27 cellular contexts compared by ENCODE assay signal in genomic region chr6:167948716-167949115, GRCh38. TPM values are rescaled to one million over a fixed set of nuclear protein-coding genes. Genes with fewer than 3 reads are reported as not detected.
"Had no signal": no experiment of that assay in that cellular context is flagged by ENCODE, and none has a peak within 500 bp of the region (broad histone marks: within the 10 kb centered on the region; RNA-seq: fewer than 3 reads in every experiment).

No MANE protein-coding gene starts in this region.

- H2AFZ ChIP-seq: hepatocyte had no signal

- ATAC-seq: activated naive CD4-positive, alpha-beta T cell treated with anti-CD3 and anti-CD28 coated beads, Interleukin-2, amount 50 U/mL, for 72 hours; activated T-helper 17 cell treated with anti-CD3 and anti-CD28 coated beads, Interleukin-2, amount 50 U/mL, for 72 hours; left lobe of liver had no signal

- H3K9me3 Mint-ChIP-seq: activated naive CD4-positive, alpha-beta T cell treated with anti-CD3 and anti-CD28 coated beads, Interleukin-2, amount 50 U/mL, for 72 hours; activated T-cell treated with anti-CD3 and anti-CD28 coated beads, Interleukin-2, amount 50 U/mL, for 24 hours; activated T-helper 17 cell treated with anti-CD3 and anti-CD28 coated beads, Interleukin-2, amount 50 U/mL, for 72 hours; immature natural killer cell; nephron; type B pancreatic cell had no signal

- H3K4me3 ChIP-seq: breast epithelium, hepatocyte, lung, sigmoid colon, spleen, testis had no signal

- H3K27me3 Mint-ChIP-seq: activated T-cell treated with anti-CD3 and anti-CD28 coated beads, Interleukin-2, amount 50 U/mL, for 24 hours; activated T-helper 17 cell treated with anti-CD3 and anti-CD28 coated beads, Interleukin-2, amount 50 U/mL, for 72 hours; type B pancreatic cell had no signal

- H3K4me3 Mint-ChIP-seq: activated T-cell treated with anti-CD3 and anti-CD28 coated beads, Interleukin-2, amount 50 U/mL, for 24 hours; activated T-helper 17 cell treated with anti-CD3 and anti-CD28 coated beads, Interleukin-2, amount 50 U/mL, for 72 hours; immature natural killer cell; nephron; type B pancreatic cell had no signal

- H3K27me3 ChIP-seq: breast epithelium, hepatocyte, sigmoid colon, spleen, testis had no signal

- H3K9me3 ChIP-seq: breast epithelium, sigmoid colon, spleen, testis had no signal

- H3K4me2 ChIP-seq: hepatocyte had no signal

- H3K27ac Mint-ChIP-seq: activated T-cell treated with anti-CD3 and anti-CD28 coated beads, Interleukin-2, amount 50 U/mL, for 24 hours; activated T-helper 17 cell treated with anti-CD3 and anti-CD28 coated beads, Interleukin-2, amount 50 U/mL, for 72 hours; immature natural killer cell; nephron; type B pancreatic cell had no signal

- H3K4me1 ChIP-seq: breast epithelium, sigmoid colon, spleen, testis had no signal

- DNase-seq: activated CD8-positive, alpha-beta memory T cell treated with anti-CD3 and anti-CD28 coated beads for 24 hours; activated CD8-positive, alpha-beta memory T cell treated with anti-CD3 and anti-CD28 coated beads, Interleukin-2, amount 50 U/mL, for 4 hours; activated T-cell treated with anti-CD3 and anti-CD28 coated beads, Interleukin-2, amount 50 U/mL, for 24 hours; aorta; cerebellar nuclear complex; effector CD8-positive, alpha-beta T cell; foreskin melanocyte; immature natural killer cell; midbrain; nucleus accumbens; posterior cingulate gyrus; sigmoid colon; spleen; stimulated activated CD4-positive, alpha-beta T cell treated with anti-CD3 and anti-CD28 coated beads, Interleukin-4, amount 100 ng/mL, for 1 hour; stimulated activated naive CD4-positive, alpha-beta T cell; T-helper 1 cell; T-helper 9 cell; testis had no signal

- H3K27ac ChIP-seq: breast epithelium, hepatocyte, sigmoid colon, spleen, testis had no signal

- H3K4me1 Mint-ChIP-seq: activated T-helper 17 cell treated with anti-CD3 and anti-CD28 coated beads, Interleukin-2, amount 50 U/mL, for 72 hours; immature natural killer cell; nephron had no signal

RNA-seq across cellular contexts. Expression of gene KIF25, which starts 48.8 kb away (rescaled TPM):
- total RNA-seq: activated naive CD4-positive, alpha-beta T cell treated with anti-CD3 and anti-CD28 coated beads, Interleukin-2, amount 50 U/mL, for 72 hours; kidney epithelial cell had no signal
- polyA plus RNA-seq: hepatocyte, immature natural killer cell had no signal
